Comparison of ENCODE assay signal across 1 cellular context in genomic region chr17:16589097-16589969, GRCh38.
TF ChIP-seq lines count a peak whose summit lies in the region.

No MANE protein-coding gene starts in this region.

TF ChIP-seq in HepG2, 621 proteins besides CTCF, POLR2A, EP300 and RAD21 (continued from another document and continues in another):
- TF ChIP-seq HMGXB3 (CRISPR knock-in tag; IDR thresholded peaks at IDR 0.05; ENCODE audit: borderline replicate concordance) = no peak
- no peak for TF ChIP-seq ZBED4 (CRISPR knock-in tag; IDR thresholded peaks at IDR 0.05; ENCODE audit: borderline replicate concordance)
- no peak; the same call in 1 of the 2 replicates for TF ChIP-seq HINFP (CRISPR knock-in tag; IDR thresholded peaks at IDR 0.05; ENCODE audit: low read depth)
- no peak for TF ChIP-seq ZNF251 (CRISPR knock-in tag; IDR thresholded peaks at IDR 0.05)
- TF ChIP-seq MAF1 (CRISPR knock-in tag; IDR thresholded peaks at IDR 0.05; ENCODE audit: borderline replicate concordance) = no peak
- no peak for TF ChIP-seq ZNF816 (CRISPR knock-in tag; IDR thresholded peaks at IDR 0.05; ENCODE audit: borderline replicate concordance)
- peak; percentile 44; the same call in 1 of the 2 replicates for TF ChIP-seq HOXA3 (CRISPR knock-in tag; IDR thresholded peaks at IDR 0.05)
- no peak for TF ChIP-seq BCLAF1 (IDR thresholded peaks at IDR 0.05)
- TF ChIP-seq ZNF790 (CRISPR knock-in tag; IDR thresholded peaks at IDR 0.05; ENCODE audit: borderline replicate concordance) = peak; percentile 58; the same call in 1 of the 2 replicates
- peak; percentile 44; the same call in 1 of the 2 replicates for TF ChIP-seq DRAP1 (CRISPR knock-in tag; IDR thresholded peaks at IDR 0.05)
- no peak for TF ChIP-seq FOXP4 (CRISPR knock-in tag; IDR thresholded peaks at IDR 0.05)
- TF ChIP-seq ZNF740 (CRISPR knock-in tag; IDR thresholded peaks at IDR 0.05) = no peak
- TF ChIP-seq ZNF660 (CRISPR knock-in tag; IDR thresholded peaks at IDR 0.05; ENCODE audit: borderline replicate concordance, low read depth) = no peak
- no peak for TF ChIP-seq KLF13 (CRISPR knock-in tag; IDR thresholded peaks at IDR 0.05)
- TF ChIP-seq TFDP2 (CRISPR knock-in tag; IDR thresholded peaks at IDR 0.05) = peak; percentile 43; the same call in 1 of the 2 replicates
- TF ChIP-seq ZNF205 (CRISPR knock-in tag; IDR thresholded peaks at IDR 0.05) = 0 out of 2 replicates have a peak, but pooled peaks have one; percentile 18
- no peak for TF ChIP-seq DNMT1 (CRISPR knock-in tag; IDR thresholded peaks at IDR 0.05)
- no peak for TF ChIP-seq ELK4 (CRISPR knock-in tag; IDR thresholded peaks at IDR 0.05; ENCODE audit: borderline replicate concordance)
- 0 out of 2 replicates have a peak, but pooled peaks have one; percentile 34 for TF ChIP-seq HOMEZ (CRISPR knock-in tag; IDR thresholded peaks at IDR 0.05; ENCODE audit: low read depth)
- no peak for TF ChIP-seq MTF1 (CRISPR knock-in tag; IDR thresholded peaks at IDR 0.05)
- TF ChIP-seq GMEB2 (CRISPR knock-in tag; IDR thresholded peaks at IDR 0.05; ENCODE audit: low read depth) = no peak
- TF ChIP-seq SOX6 (IDR thresholded peaks at IDR 0.05) = no peak
- no peak for TF ChIP-seq SOX6 (CRISPR knock-in tag; IDR thresholded peaks at IDR 0.05)
- TF ChIP-seq SIX1 (CRISPR knock-in tag; IDR thresholded peaks at IDR 0.05; ENCODE audit: borderline replicate concordance) = no peak
